In the genomic region with DNA sequence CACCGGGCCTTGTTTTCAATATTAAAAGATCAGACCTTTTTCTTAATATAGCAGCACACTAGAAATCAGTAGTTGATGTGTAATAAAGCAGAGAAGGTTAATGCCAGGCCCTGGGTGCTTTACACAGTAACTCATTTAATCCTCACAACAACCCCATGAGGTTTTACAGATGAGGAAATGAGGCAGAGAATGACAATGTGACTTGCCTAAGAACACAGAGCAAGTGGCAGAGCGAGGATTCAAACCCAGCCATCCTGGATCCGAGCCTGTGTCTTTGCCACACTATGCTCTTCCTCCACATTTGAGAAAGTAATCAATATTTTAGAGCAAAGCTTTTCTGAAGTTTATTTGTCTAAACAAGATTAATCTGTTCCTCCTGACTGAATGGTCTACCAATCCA, we compare ENCODE assay signal across 1 cellular context.
TF ChIP-seq lines count a peak whose summit lies in the region.

No MANE protein-coding gene starts in this region.

TF ChIP-seq in GM23338, 12 proteins besides CTCF, POLR2A, EP300 and RAD21 (continued from another document):
- TF ChIP-seq, protein P1, sequence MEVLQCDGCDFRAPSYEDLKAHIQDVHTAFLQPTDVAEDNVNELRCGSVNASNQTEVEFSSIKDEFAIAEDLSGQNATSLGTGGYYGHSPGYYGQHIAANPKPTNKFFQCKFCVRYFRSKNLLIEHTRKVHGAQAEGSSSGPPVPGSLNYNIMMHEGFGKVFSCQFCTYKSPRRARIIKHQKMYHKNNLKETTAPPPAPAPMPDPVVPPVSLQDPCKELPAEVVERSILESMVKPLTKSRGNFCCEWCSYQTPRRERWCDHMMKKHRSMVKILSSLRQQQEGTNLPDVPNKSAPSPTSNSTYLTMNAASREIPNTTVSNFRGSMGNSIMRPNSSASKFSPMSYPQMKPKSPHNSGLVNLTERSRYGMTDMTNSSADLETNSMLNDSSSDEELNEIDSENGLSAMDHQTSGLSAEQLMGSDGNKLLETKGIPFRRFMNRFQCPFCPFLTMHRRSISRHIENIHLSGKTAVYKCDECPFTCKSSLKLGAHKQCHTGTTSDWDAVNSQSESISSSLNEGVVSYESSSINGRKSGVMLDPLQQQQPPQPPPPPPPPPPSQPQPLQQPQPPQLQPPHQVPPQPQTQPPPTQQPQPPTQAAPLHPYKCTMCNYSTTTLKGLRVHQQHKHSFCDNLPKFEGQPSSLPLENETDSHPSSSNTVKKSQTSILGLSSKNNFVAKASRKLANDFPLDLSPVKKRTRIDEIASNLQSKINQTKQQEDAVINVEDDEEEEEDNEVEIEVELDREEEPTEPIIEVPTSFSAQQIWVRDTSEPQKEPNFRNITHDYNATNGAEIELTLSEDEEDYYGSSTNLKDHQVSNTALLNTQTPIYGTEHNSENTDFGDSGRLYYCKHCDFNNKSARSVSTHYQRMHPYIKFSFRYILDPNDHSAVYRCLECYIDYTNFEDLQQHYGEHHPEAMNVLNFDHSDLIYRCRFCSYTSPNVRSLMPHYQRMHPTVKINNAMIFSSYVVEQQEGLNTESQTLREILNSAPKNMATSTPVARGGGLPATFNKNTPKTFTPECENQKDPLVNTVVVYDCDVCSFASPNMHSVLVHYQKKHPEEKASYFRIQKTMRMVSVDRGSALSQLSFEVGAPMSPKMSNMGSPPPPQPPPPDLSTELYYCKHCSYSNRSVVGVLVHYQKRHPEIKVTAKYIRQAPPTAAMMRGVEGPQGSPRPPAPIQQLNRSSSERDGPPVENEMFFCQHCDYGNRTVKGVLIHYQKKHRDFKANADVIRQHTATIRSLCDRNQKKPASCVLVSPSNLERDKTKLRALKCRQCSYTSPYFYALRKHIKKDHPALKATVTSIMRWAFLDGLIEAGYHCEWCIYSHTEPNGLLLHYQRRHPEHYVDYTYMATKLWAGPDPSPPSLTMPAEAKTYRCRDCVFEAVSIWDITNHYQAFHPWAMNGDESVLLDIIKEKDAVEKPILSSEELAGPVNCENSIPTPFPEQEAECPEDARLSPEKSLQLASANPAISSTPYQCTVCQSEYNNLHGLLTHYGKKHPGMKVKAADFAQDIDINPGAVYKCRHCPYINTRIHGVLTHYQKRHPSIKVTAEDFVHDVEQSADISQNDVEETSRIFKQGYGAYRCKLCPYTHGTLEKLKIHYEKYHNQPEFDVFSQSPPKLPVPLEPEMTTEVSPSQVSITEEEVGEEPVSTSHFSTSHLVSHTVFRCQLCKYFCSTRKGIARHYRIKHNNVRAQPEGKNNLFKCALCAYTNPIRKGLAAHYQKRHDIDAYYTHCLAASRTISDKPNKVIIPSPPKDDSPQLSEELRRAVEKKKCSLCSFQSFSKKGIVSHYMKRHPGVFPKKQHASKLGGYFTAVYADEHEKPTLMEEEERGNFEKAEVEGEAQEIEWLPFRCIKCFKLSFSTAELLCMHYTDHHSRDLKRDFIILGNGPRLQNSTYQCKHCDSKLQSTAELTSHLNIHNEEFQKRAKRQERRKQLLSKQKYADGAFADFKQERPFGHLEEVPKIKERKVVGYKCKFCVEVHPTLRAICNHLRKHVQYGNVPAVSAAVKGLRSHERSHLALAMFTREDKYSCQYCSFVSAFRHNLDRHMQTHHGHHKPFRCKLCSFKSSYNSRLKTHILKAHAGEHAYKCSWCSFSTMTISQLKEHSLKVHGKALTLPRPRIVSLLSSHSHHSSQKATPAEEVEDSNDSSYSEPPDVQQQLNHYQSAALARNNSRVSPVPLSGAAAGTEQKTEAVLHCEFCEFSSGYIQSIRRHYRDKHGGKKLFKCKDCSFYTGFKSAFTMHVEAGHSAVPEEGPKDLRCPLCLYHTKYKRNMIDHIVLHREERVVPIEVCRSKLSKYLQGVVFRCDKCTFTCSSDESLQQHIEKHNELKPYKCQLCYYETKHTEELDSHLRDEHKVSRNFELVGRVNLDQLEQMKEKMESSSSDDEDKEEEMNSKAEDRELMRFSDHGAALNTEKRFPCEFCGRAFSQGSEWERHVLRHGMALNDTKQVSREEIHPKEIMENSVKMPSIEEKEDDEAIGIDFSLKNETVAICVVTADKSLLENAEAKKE (CRISPR knock-in tag; IDR thresholded peaks at IDR 0.05) = no peak
- TF ChIP-seq, protein P2, sequence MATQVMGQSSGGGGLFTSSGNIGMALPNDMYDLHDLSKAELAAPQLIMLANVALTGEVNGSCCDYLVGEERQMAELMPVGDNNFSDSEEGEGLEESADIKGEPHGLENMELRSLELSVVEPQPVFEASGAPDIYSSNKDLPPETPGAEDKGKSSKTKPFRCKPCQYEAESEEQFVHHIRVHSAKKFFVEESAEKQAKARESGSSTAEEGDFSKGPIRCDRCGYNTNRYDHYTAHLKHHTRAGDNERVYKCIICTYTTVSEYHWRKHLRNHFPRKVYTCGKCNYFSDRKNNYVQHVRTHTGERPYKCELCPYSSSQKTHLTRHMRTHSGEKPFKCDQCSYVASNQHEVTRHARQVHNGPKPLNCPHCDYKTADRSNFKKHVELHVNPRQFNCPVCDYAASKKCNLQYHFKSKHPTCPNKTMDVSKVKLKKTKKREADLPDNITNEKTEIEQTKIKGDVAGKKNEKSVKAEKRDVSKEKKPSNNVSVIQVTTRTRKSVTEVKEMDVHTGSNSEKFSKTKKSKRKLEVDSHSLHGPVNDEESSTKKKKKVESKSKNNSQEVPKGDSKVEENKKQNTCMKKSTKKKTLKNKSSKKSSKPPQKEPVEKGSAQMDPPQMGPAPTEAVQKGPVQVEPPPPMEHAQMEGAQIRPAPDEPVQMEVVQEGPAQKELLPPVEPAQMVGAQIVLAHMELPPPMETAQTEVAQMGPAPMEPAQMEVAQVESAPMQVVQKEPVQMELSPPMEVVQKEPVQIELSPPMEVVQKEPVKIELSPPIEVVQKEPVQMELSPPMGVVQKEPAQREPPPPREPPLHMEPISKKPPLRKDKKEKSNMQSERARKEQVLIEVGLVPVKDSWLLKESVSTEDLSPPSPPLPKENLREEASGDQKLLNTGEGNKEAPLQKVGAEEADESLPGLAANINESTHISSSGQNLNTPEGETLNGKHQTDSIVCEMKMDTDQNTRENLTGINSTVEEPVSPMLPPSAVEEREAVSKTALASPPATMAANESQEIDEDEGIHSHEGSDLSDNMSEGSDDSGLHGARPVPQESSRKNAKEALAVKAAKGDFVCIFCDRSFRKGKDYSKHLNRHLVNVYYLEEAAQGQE (IDR thresholded peaks at IDR 0.05; ENCODE audit: unreplicated experiment) = no peak
- TF ChIP-seq ZNF331 (CRISPR knock-in tag; IDR thresholded peaks at IDR 0.05; ENCODE audit: low read depth) (no peak), ZNF114 (CRISPR knock-in tag; IDR thresholded peaks at IDR 0.05) (no peak), JUNB (IDR thresholded peaks at IDR 0.05; ENCODE audit: unreplicated experiment) (no peak)
